13 cellular contexts compared by ENCODE assay signal in genomic region chr10:112783653-112784426, GRCh38.
DNase-seq lines count a peak whose midpoint lies in the region; ATAC-seq, FAIRE-seq and TF ChIP-seq lines count a peak whose summit lies in the region.
"Had no signal": no experiment of that assay in that cellular context is flagged by ENCODE, and none has a peak within 500 bp of the region (broad histone marks: within the 10 kb centered on the region; RNA-seq: fewer than 3 reads in every experiment).

No MANE protein-coding gene starts in this region.

- no peak for ATAC-seq in stimulated activated naive B cell treated with anti-CD40 and anti-IgM and Interleukin-4, amounts not matched to agents 10 μg/mL and 1 μg/mL and 100 μg/mL, for 72 hours (replicated peaks)
- ATAC-seq in GM21737 (IDR thresholded peaks at IDR 0.05; ENCODE audit: unreplicated experiment) (no peak), HG03521 (IDR thresholded peaks at IDR 0.05; ENCODE audit: unreplicated experiment) (no peak)

- H3K4me3 ChIP-seq in BE2C (ENCODE audit: low read depth, low read length) (peak overlapping the region; percentile 11; the same call in 1 of the 2 replicates), bronchial epithelial cell (ENCODE audit: low read depth, low read length) (no peak overlapping the region)
- H3K4me3 ChIP-seq: sigmoid colon, suprapubic skin had no signal

- no peaks in the 10 kb centered on the region for H3K9me3 ChIP-seq in BE2C
- H3K9me3 ChIP-seq: suprapubic skin had no signal

- peaks cover 52% of the 10 kb centered on the region for H3K4me1 Mint-ChIP-seq in mesothelial cell of epicardium
- H3K4me1 Mint-ChIP-seq in stimulated activated naive B cell treated with anti-CD40 and anti-IgM and Interleukin-4, amounts not matched to agents 10 μg/mL and 1 μg/mL and 100 μg/mL, for 72 hours, result peaks cover 1 to 7% of the 10 kb centered on the region in 2 donors

- peak overlapping the region; percentile 9 for H3K4me3 Mint-ChIP-seq in mesothelial cell of epicardium
- H3K4me3 Mint-ChIP-seq in stimulated activated naive B cell treated with anti-CD40 and anti-IgM and Interleukin-4, amounts not matched to agents 10 μg/mL and 1 μg/mL and 100 μg/mL, for 72 hours, result no peak overlapping the region

- no peaks in the 10 kb centered on the region for H3K27me3 Mint-ChIP-seq in mesothelial cell of epicardium (ENCODE audit: low read depth)
- H3K27me3 Mint-ChIP-seq in stimulated activated naive B cell treated with anti-CD40 and anti-IgM and Interleukin-4, amounts not matched to agents 10 μg/mL and 1 μg/mL and 100 μg/mL, for 72 hours, result no peaks in the 10 kb centered on the region

- TF ChIP-seq CTCF in BE2C (IDR thresholded peaks at IDR 0.05; ENCODE audit: low read depth, low read length) (no peak), bronchial epithelial cell (IDR thresholded peaks at IDR 0.05; ENCODE audit: insufficient read depth, low read length, severe bottlenecking) (no peak), mesothelial cell of epicardium (IDR thresholded peaks at IDR 0.05; ENCODE audit: unreplicated experiment) (no peak)

- peak overlapping the region; percentile 80 for H3K27ac Mint-ChIP-seq in mesothelial cell of epicardium
- no peak overlapping the region for H3K27ac Mint-ChIP-seq in stimulated activated naive B cell treated with anti-CD40 and anti-IgM and Interleukin-4, amounts not matched to agents 10 μg/mL and 1 μg/mL and 100 μg/mL, for 72 hours

- H3K27me3 ChIP-seq in BE2C, result no peaks in the 10 kb centered on the region
- H3K27me3 ChIP-seq in bronchial epithelial cell (ENCODE audit: control insufficient read depth, insufficient read depth, low read length), result no peaks in the 10 kb centered on the region
- H3K27me3 ChIP-seq: brain microvascular endothelial cell, sigmoid colon, suprapubic skin had no signal

- no peak for FAIRE-seq in bronchial epithelial cell (lab: Jason Lieb, UNC)

- H3K9me3 Mint-ChIP-seq in mesothelial cell of epicardium, result peaks cover 15% of the 10 kb centered on the region
- H3K9me3 Mint-ChIP-seq in stimulated activated naive B cell treated with anti-CD40 and anti-IgM and Interleukin-4, amounts not matched to agents 10 μg/mL and 1 μg/mL and 100 μg/mL, for 72 hours, result peaks cover 7 to 8% of the 10 kb centered on the region in 2 donors

- peak; percentile 35 for DNase-seq in BE2C
- DNase-seq in NCI-H1092 (lab: John Stamatoyannopoulos, UW), result peak; percentile 2
- peak; percentile 38 for DNase-seq in bronchial epithelial cell (ENCODE audit: low read depth)
- no peak for DNase-seq in mesothelial cell of epicardium (ENCODE audit: low spot score in 2 of 2, unreplicated experiment in 2 of 2)
- DNase-seq in stimulated activated naive B cell treated with anti-CD40 and anti-IgM and Interleukin-4, amounts not matched to agents 10 μg/mL and 1 μg/mL and 100 μg/mL, for 72 hours, result no peak
- no peak for DNase-seq in nucleus accumbens (lab: John Stamatoyannopoulos, UW)
- DNase-seq: activated CD4-positive, alpha-beta T cell treated with anti-CD3 and anti-CD28 coated beads, Interleukin-2, amount 50 U/mL, for 1 hour; brain microvascular endothelial cell; NCI-H1048; sigmoid colon had no signal

- peaks cover 5% of the 10 kb centered on the region for H3K36me3 Mint-ChIP-seq in mesothelial cell of epicardium
- peaks cover 28 to 64% of the 10 kb centered on the region in 2 donors for H3K36me3 Mint-ChIP-seq in stimulated activated naive B cell treated with anti-CD40 and anti-IgM and Interleukin-4, amounts not matched to agents 10 μg/mL and 1 μg/mL and 100 μg/mL, for 72 hours

- H3K36me3 ChIP-seq in BE2C (no peaks in the 10 kb centered on the region), bronchial epithelial cell (ENCODE audit: control insufficient read depth, insufficient read depth, low read length) (no peaks in the 10 kb centered on the region)
- H3K36me3 ChIP-seq: brain microvascular endothelial cell, sigmoid colon, suprapubic skin had no signal

- peaks cover 8% of the 10 kb centered on the region; the same call in 1 of the 2 replicates for H3K4me1 ChIP-seq in BE2C
- H3K4me1 ChIP-seq: sigmoid colon, suprapubic skin had no signal

Comparison
In these comparisons a context has a peak if more than half of its experiments do, and no peak if none do; other contexts are left out.
1. DNase-seq: peak in BE2C (single experiment), NCI-H1092 (single experiment) and bronchial epithelial cell (single experiment); none in mesothelial cell of epicardium (0 of 2), stimulated activated naive B cell treated with anti-CD40 and anti-IgM and Interleukin-4, amounts not matched to agents 10 μg/mL and 1 μg/mL and 100 μg/mL, for 72 hours (single experiment) and nucleus accumbens (0 of 56).